8 cellular contexts compared by ENCODE assay signal in the genomic region with DNA sequence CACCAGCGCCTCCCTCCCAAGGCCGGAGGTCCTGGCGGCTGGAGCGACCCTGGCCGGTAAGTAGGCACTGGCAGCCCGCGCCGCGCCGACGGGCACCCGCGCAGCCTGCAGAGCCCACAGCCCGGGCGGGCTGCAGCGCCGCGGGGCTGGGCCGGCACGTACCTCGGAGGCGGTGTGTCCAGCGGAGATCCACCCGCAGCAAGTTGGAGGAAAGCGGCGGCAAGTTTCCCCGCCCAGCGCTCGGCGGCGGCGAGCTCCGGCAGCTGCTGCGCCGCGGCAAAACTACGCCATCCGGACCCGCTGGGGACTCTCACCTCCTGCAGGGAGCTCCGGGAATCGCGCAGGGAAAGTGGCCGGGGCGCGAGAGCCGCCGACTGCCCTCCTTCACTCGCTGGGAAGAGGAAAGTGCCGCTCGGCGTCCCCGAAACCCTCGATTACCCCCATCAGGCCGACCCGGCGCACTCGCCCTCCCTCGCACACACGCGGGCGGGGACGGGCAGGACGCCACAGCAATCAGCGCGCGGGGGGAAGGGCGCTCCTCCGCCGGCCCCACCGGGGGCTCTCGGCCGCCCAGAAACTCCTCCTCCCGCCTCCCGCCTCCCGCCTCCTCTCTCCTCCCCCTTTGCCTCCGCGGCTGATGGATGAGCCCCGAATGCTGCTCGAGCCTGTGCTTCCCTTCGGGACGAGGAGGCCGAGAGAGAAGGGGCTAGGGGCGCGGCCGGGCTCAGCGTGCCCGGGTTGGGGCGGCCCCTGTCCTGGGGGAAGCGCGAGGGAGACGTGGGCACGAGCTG. TPM values are rescaled to one million over a fixed set of nuclear protein-coding genes. Genes with fewer than 3 reads are reported as not detected.
DNase-seq lines count a peak whose midpoint lies in the region; ATAC-seq, FAIRE-seq and TF ChIP-seq lines count a peak whose summit lies in the region.

A gene (minus strand): TSS at position 436 of the 791 bp plus-strand sequence. CDS start 24,620 bp downstream, outside the sequence.

- H3K79me1 ChIP-seq in H1 (ENCODE audit: low read depth, low read length), result no peaks in the 10 kb centered on the region

- peak in 1 of 2 experiments; percentile 1; a peak in 2 of 4 replicates for TF ChIP-seq RAD21 in H1 (IDR thresholded peaks at IDR 0.05 in 1 of 2, conservative IDR thresholded peaks at IDR 0.05 in 1 of 2; ENCODE audit: low read depth in 2 of 2, low read length in 2 of 2)

- no peak within 1 kb of the TSS for H4K5ac ChIP-seq in H1 (ENCODE audit: insufficient read length, low read depth, low read length)

- DNase-seq in Ammon's horn (ENCODE audit: low spot score), result peak; percentile 90
- DNase-seq in NCI-H82 (lab: John Stamatoyannopoulos, UW), result peak; percentile 94
- peak; percentile 50 for DNase-seq in activated CD8-positive, alpha-beta memory T cell treated with anti-CD3 and anti-CD28 coated beads, Interleukin-2, amount 50 U/mL, for 1 hour (ENCODE audit: extremely low read depth)
- DNase-seq in H1 (ENCODE audit: low read depth in 1 of 2, low spot score in 2 of 2), result peak in 1 of 2 experiments; percentile 84
- DNase-seq in mesenteric fat pad (ENCODE audit: low spot score), result peak; percentile 96
- DNase-seq in stimulated activated CD8-positive, alpha-beta memory T cell treated with anti-CD3 and anti-CD28 coated beads, Interleukin-15, amount 100 ng/mL, for 1 hour (ENCODE audit: low read depth), result peak; percentile 59

- H3K18ac ChIP-seq in H1 (ENCODE audit: extremely low read depth, low read length), result peak within 1 kb of the TSS; percentile 71

- H4K91ac ChIP-seq in H1 (replicated peaks; ENCODE audit: insufficient read length, low read length), result peak within 1 kb of the TSS; percentile 81

- H2BK20ac ChIP-seq in H1 (ENCODE audit: low read length), result no peak within 1 kb of the TSS

- peak; percentile 83 for ATAC-seq in HG03432 (IDR thresholded peaks at IDR 0.05; ENCODE audit: unreplicated experiment)

- POLR2A ChIA-PET in H1 (lab: Charles Lee; ENCODE audit: partially characterized antibody), result interaction anchor here (0.8 kb wide), 2 partner anchors 9 to 76 kb away, joined by 3 read pairs; no protein-coding TSS in a partner anchor

- no peak within 1 kb of the TSS for H2BK15ac ChIP-seq in H1 (ENCODE audit: low read length)

- no peak for TF ChIP-seq EP300 in H1 (IDR thresholded peaks at IDR 0.05; ENCODE audit: borderline replicate concordance in 1 of 2, low read depth in 2 of 2, low read length in 2 of 2)

- no peak for FAIRE-seq in H1 (lab: Jason Lieb, UNC)

- peaks cover 0 to 5% (median 4%) of the 10 kb centered on the region in 4 experiments; a peak in 5 of 7 replicates for H3K4me1 ChIP-seq in H1 (replicated peaks in 1 of 4; ENCODE audit: control insufficient read depth in 3 of 4, insufficient read depth in 4 of 4, low read length in 3 of 4)

- peaks cover 6 to 34% (median 24%) of the 10 kb centered on the region in 4 experiments for H3K27me3 ChIP-seq in H1 (replicated peaks in 1 of 4; ENCODE audit: control insufficient read depth in 3 of 4, extremely low read depth in 1 of 4, insufficient read depth in 3 of 4, low read length in 3 of 4)

- H4K8ac ChIP-seq in H1 (ENCODE audit: extremely low read depth, insufficient read depth, low read length), result peak within 1 kb of the TSS; percentile 77

- H3K56ac ChIP-seq in H1 (replicated peaks; ENCODE audit: insufficient read length, low read depth, low read length), result no peak within 1 kb of the TSS

- H3K36me3 ChIP-seq in H1 (ENCODE audit: control insufficient read depth in 2 of 4, insufficient read depth in 4 of 4, low read length in 3 of 4), result no peaks in the 10 kb centered on the region

- TF ChIP-seq POLR2A in GM19193 (IDR thresholded peaks at IDR 0.05; ENCODE audit: extremely low read depth, insufficient read depth, insufficient read length) (peak; percentile 66), H1 (IDR thresholded peaks at IDR 0.05; ENCODE audit: control extremely low read depth in 1 of 2, low read depth in 2 of 2, low read length in 2 of 2) (0 out of 3 replicates have a peak, but pooled peaks of 1 of the 2 experiments have one; percentile 27)

- no peak within 1 kb of the TSS for H3K27ac ChIP-seq in H1 (ENCODE audit: low read depth, low read length)

- H3K4me3 ChIP-seq in H1 (ENCODE audit: extremely low read depth in 1 of 4, insufficient read depth in 2 of 4, low read depth in 3 of 4, low read length in 4 of 4), result peak within 1 kb of the TSS; percentile 35 to 80 (median 78)

- H2AFZ ChIP-seq in H1 (ENCODE audit: low read length), result peak within 1 kb of the TSS; percentile 47; the same call in 1 of the 2 replicates

- H2BK12ac ChIP-seq in H1 (ENCODE audit: low read depth, low read length), result peak within 1 kb of the TSS; percentile 75; the same call in 1 of the 2 replicates

- H3K14ac ChIP-seq in H1 (ENCODE audit: insufficient read length), result no peak within 1 kb of the TSS

- H3K9me3 ChIP-seq in H1 (ENCODE audit: insufficient read depth in 2 of 2, low read depth in 1 of 2, low read length in 1 of 2), result no peaks in the 10 kb centered on the region

- no peak within 1 kb of the TSS for H3K23ac ChIP-seq in H1 (ENCODE audit: insufficient read length)

- TF ChIP-seq CTCF in H1 (IDR thresholded peaks at IDR 0.05; ENCODE audit: control extremely low read depth in 1 of 3, insufficient read depth in 1 of 3, low read depth in 1 of 3, low read length in 3 of 3), result peak in 1 of 3 experiments; percentile 22; a peak in 2 of 4 replicates

- no peak within 1 kb of the TSS for H2BK120ac ChIP-seq in H1 (replicated peaks; ENCODE audit: low read depth, low read length)

- H3K23me2 ChIP-seq in H1 (ENCODE audit: low read depth, low read length), result peaks cover 12% of the 10 kb centered on the region

- no peak within 1 kb of the TSS for H2AK5ac ChIP-seq in H1 (ENCODE audit: low read depth, low read length)

- no peak within 1 kb of the TSS; the same call in 1 of the 2 replicates for H2BK5ac ChIP-seq in H1 (ENCODE audit: low read depth, low read length)

- no peak within 1 kb of the TSS for H3K4ac ChIP-seq in H1 (replicated peaks; ENCODE audit: insufficient read length, low read depth, low read length)

- H4K20me1 ChIP-seq in H1 (replicated peaks in 1 of 2; ENCODE audit: control insufficient read depth in 1 of 2, insufficient read depth in 2 of 2, low read length in 2 of 2), result peaks cover 2 to 4% of the 10 kb centered on the region in 2 experiments

- WGBS in H1 (ENCODE audit: extremely low coverage in 1 of 2, insufficient coverage in 1 of 2, insufficient read length in 1 of 2, insufficient replicate concordance in 2 of 2, low coverage in 1 of 2, low lambda C conversion rate in 2 of 2, missing lambda C conversion rate in 1 of 2), 2 experiments, result 1% methylated on average over 41 of the region's 92 CpGs; no CpG with 5 or more reads in 1 of the 2 experiments

- H3K4me2 ChIP-seq in H1 (ENCODE audit: insufficient read depth in 1 of 2, low read depth in 2 of 2, low read length in 2 of 2), result peak within 1 kb of the TSS; percentile 88 to 89

- peak within 1 kb of the TSS in 3 of 4 experiments; percentile 21 to 84 (median 42); a peak in 5 of 7 replicates for H3K9ac ChIP-seq in H1 (replicated peaks in 1 of 4; ENCODE audit: extremely low read depth in 1 of 4, low read depth in 3 of 4, low read length in 3 of 4)

- CTCF ChIA-PET in H1 (lab: Charles Lee; ENCODE audit: partially characterized antibody), result interaction anchor here (0.5 to 2.1 kb wide), 8 partner anchors 12 to 846 kb away, joined by 3 to 5 read pairs (median 3); no protein-coding TSS in a partner anchor

- H3K79me2 ChIP-seq in H1 (ENCODE audit: control insufficient read depth in 1 of 2, insufficient read depth in 2 of 2, low read length in 2 of 2), result no peaks in the 10 kb centered on the region

TF ChIP-seq in H1, 55 proteins besides CTCF, POLR2A, EP300 and RAD21 (continues in another document):
- TF ChIP-seq KDM4A (IDR thresholded peaks at IDR 0.05; ENCODE audit: low read depth, low read length, severe bottlenecking), result peak; percentile 89
- 0 out of 2 replicates have a peak, but pooled peaks have one; percentile 35 for TF ChIP-seq PHF8 (conservative IDR thresholded peaks at IDR 0.05; ENCODE audit: low read depth, low read length)
- peak; percentile 86; the same call in 1 of the 2 replicates for TF ChIP-seq RBBP5 (IDR thresholded peaks at IDR 0.05; ENCODE audit: borderline replicate concordance, low read depth, low read length)
- TF ChIP-seq POLR2AphosphoS5 (IDR thresholded peaks at IDR 0.05; ENCODE audit: low read depth, low read length), result 0 out of 2 replicates have a peak, but pooled peaks have one; percentile 17
- TF ChIP-seq TBP (IDR thresholded peaks at IDR 0.05; ENCODE audit: low read depth, low read length), result peak; percentile 57
- TF ChIP-seq BACH1 (IDR thresholded peaks at IDR 0.05; ENCODE audit: low read length), result peak; percentile 7; the same call in 1 of the 2 replicates
- TF ChIP-seq, protein P1, sequence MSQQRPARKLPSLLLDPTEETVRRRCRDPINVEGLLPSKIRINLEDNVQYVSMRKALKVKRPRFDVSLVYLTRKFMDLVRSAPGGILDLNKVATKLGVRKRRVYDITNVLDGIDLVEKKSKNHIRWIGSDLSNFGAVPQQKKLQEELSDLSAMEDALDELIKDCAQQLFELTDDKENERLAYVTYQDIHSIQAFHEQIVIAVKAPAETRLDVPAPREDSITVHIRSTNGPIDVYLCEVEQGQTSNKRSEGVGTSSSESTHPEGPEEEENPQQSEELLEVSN (IDR thresholded peaks at IDR 0.05), result peak; percentile 48; the same call in 1 of the 2 replicates
- TF ChIP-seq BCL11A (IDR thresholded peaks at IDR 0.05; ENCODE audit: low read depth in 2 of 2, low read length in 2 of 2), result no peak
- TF ChIP-seq TCF12 (IDR thresholded peaks at IDR 0.05; ENCODE audit: low read depth, low read length), result no peak
- TF ChIP-seq, protein P2, sequence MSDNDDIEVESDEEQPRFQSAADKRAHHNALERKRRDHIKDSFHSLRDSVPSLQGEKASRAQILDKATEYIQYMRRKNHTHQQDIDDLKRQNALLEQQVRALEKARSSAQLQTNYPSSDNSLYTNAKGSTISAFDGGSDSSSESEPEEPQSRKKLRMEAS (IDR thresholded peaks at IDR 0.05), result 0 out of 2 replicates have a peak, but pooled peaks have one; percentile 24
- TF ChIP-seq JUND (IDR thresholded peaks at IDR 0.05; ENCODE audit: low read length), result no peak
- peak; percentile 69; the same call in 1 of the 2 replicates for TF ChIP-seq SUZ12 (IDR thresholded peaks at IDR 0.05; ENCODE audit: low read length)

RNA-seq across cellular contexts. Expression of the gene that starts here (rescaled TPM):
- 2.9 and 6.1 TPM in 2 replicates for total RNA-seq in H1 (2021; fragmentation: NEBNext Ultra II Directional; extraction: Animal tissue kit (Norgen Biotek cat#: 25700))
- polyA plus RNA-seq in H1 (2011; rRNA removed), result 1.5 and 2.0 TPM in 2 replicates
- 1.6 TPM for polyA plus RNA-seq in H1 (2011; cell fraction: cytosol; rRNA removed)
- polyA plus RNA-seq in H1 (2011; cell fraction: nucleus; rRNA removed), result 3.2 TPM
- 1.6 to 3.9 TPM (median 2.5 TPM) in 4 replicates for polyA plus RNA-seq in H1 (2012, experiment 1 of 2)
- polyA plus RNA-seq in H1 (2012, experiment 2 of 2), result 0.14 TPM
- polyA plus RNA-seq in H1 (2013, experiment 1 of 2), result 3.7 TPM
- 3.6 TPM for polyA plus RNA-seq in H1 (2013, experiment 2 of 2)
- 7.5 and 11.7 TPM in 2 replicates for polyA minus RNA-seq in H1 (2011; rRNA and poly(A)+ RNA removed)
- polyA minus RNA-seq in H1 (2011; cell fraction: cytosol; rRNA and poly(A)+ RNA removed), result 5.9 TPM
- polyA minus RNA-seq in H1 (2011; cell fraction: nucleus; rRNA and poly(A)+ RNA removed), result 7.1 TPM
- total RNA-seq in mesenteric fat pad, result 158 TPM

Comparison
In these comparisons a context has a peak if more than half of its experiments do, and no peak if none do; other contexts are left out.
1. RNA of the gene that starts here (total RNA-seq): 158 TPM in mesenteric fat pad (single experiment); 2.9 to 6.1 TPM in H1; every median in the first group is over 10 times any median in the second.